ENCODE assay signal across 29 cellular contexts in the genomic region with DNA sequence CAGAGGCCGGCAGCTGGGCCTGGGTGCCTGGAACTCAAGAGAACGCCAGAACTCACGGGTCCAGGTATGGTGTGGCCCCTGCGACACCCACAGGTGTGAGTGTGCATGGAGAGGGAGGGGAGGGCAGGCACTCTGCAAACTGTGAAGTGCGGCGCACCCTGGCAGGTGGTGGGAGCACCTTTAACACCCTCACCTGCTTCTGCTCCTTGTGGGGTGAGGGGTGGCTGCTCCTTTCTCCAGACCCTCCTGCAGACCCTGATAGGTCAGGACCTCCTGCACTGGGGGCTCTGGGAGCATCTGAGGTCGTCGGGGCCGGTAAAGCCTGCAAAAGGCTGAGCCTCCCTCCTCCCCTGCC.
"Had no signal": no experiment of that assay in that cellular context is flagged by ENCODE, and none has a peak within 500 bp of the region (broad histone marks: within the 10 kb centered on the region; RNA-seq: fewer than 3 reads in every experiment).

No MANE protein-coding gene starts in this region.

- H3K4me1 ChIP-seq: ascending aorta, Peyer's patch had no signal

- H3K27me3 ChIP-seq: ascending aorta, cardiac muscle cell, Peyer's patch had no signal

- ATAC-seq: activated CD8-positive, alpha-beta T cell treated with anti-CD3 and anti-CD28 coated beads for 36 hours; PC-3 had no signal

- H3K36me3 ChIP-seq: ascending aorta, cardiac muscle cell, MG63, Peyer's patch had no signal

- H3K9me3 ChIP-seq: ascending aorta, MG63, Peyer's patch had no signal

- DNase-seq: activated CD4-positive, alpha-beta T cell treated with anti-CD3 and anti-CD28 coated beads, Interleukin-2, amount 10 ng/mL, durations not matched to agents 24 days and 14 days; activated CD4-positive, alpha-beta T cell treated with anti-CD3 and anti-CD28 coated beads, Interleukin-2, amount 50 U/mL, for 4 hours; activated CD8-positive, alpha-beta T cell treated with anti-CD3 and anti-CD28 coated beads for 36 hours; activated gamma-delta T cell; activated naive CD4-positive, alpha-beta T cell treated with Interleukin-2 at 50 U/mL for 16 hours; activated naive CD8-positive, alpha-beta T cell treated with anti-CD3 and anti-CD28 coated beads, Interleukin-2, amount 10 ng/mL, durations not matched to agents 7 days and 5 days; activated T-cell treated with anti-CD3 and anti-CD28 coated beads, Interleukin-2, amount 50 U/mL, for 24 hours; amygdala; Karpas-422; KBM-7; MG63; MV-4-11; NCI-H1092; NCI-H1436 treated with DMSO at 0.1 percent for 48 hours; NCI-H1694 treated with DMSO at 0.1 percent for 48 hours; NCI-H2029; NCI-H2107; NCI-H2171; NCI-H510A; NCI-H526; NCI-H748 treated with DMSO at 0.1 percent for 48 hours; NK-92 treated with Interleukin-12 subunit alpha and Interleukin-12 subunit beta, amount 100 ng/mL, for 24 hours; PC-3; RPMI8226; T1000 had no signal

- H3K27ac ChIP-seq: ascending aorta, cardiac muscle cell, Peyer's patch, SK-N-MC had no signal

- H3K4me3 ChIP-seq: ascending aorta, cardiac muscle cell, MG63, Peyer's patch, SK-N-MC had no signal
